ENCODE assay signal across 8 cellular contexts in genomic region chrX:131746491-131746968, GRCh38.
DNase-seq lines count a peak whose midpoint lies in the region; ATAC-seq and TF ChIP-seq lines count a peak whose summit lies in the region.

No MANE protein-coding gene starts in this region.

- H3K27ac Mint-ChIP-seq in T-helper 2 cell treated with Interferon-gamma antibody and Interleukin-4, amounts not matched to agents 5 μg/mL and 100 μg/mL, for 36 hours = no peak overlapping the region

- intact Hi-C loops in adrenal gland (cut with DNase I) = no loop called here

- H3K27ac ChIP-seq in adrenal gland = peak overlapping the region in 3 of 5 donors; percentile 76 to 87 (median 86)

- H3K4me3 ChIP-seq in AG09309 (ENCODE audit: control insufficient read depth, low read depth, low read length) (peak overlapping the region; percentile 60), adrenal gland (peak overlapping the region in 2 of 4 donors; percentile 21 to 66), neuron (ENCODE audit: low read length) (peak overlapping the region; percentile 47)

- TF ChIP-seq CTCF in AG09309 (IDR thresholded peaks at IDR 0.05; ENCODE audit: control insufficient read depth, insufficient read depth, low read depth, low read length, missing control alignments) (peak; percentile 58), adrenal gland (IDR thresholded peaks at IDR 0.05) (peak in 4 of 6 experiments; percentile 26 to 80 (median 46))

- no peak overlapping the region for H3K4me3 Mint-ChIP-seq in T-helper 2 cell treated with Interferon-gamma antibody and Interleukin-4, amounts not matched to agents 5 μg/mL and 100 μg/mL, for 36 hours

- DNase-seq in AG09309 (ENCODE audit: low read depth) = no peak
- peak; percentile 71 for DNase-seq in NCI-H1417 treated with DMSO at 0.1 percent for 48 hours (lab: John Stamatoyannopoulos, UW)
- DNase-seq in adrenal gland = peak in 5 of 7 donors; percentile 76 to 89 (median 86)
- DNase-seq in T-helper 2 cell treated with Interferon-gamma antibody and Interleukin-4, amounts not matched to agents 5 μg/mL and 100 μg/mL, for 36 hours (ENCODE audit: low spot score) = no peak

- H3K9me3 ChIP-seq in adrenal gland (replicated peaks in 1 of 3) = no peaks in the 10 kb centered on the region
- peaks cover 5% of the 10 kb centered on the region for H3K9me3 ChIP-seq in neuron (ENCODE audit: low read length)

- no peaks in the 10 kb centered on the region for H3K27me3 ChIP-seq in adrenal gland
- no peaks in the 10 kb centered on the region for H3K27me3 ChIP-seq in neuron (ENCODE audit: insufficient read depth, low read length)

- H3K27me3 Mint-ChIP-seq in T-helper 2 cell treated with Interferon-gamma antibody and Interleukin-4, amounts not matched to agents 5 μg/mL and 100 μg/mL, for 36 hours (ENCODE audit: low read depth) = no peaks in the 10 kb centered on the region

- peaks cover 30% of the 10 kb centered on the region for H3K36me3 Mint-ChIP-seq in T-helper 2 cell treated with Interferon-gamma antibody and Interleukin-4, amounts not matched to agents 5 μg/mL and 100 μg/mL, for 36 hours (ENCODE audit: low read depth)

- TF ChIP-seq POLR2A in adrenal gland (IDR thresholded peaks at IDR 0.05) = no peak

- H3K36me3 ChIP-seq in adrenal gland (replicated peaks in 1 of 2) = no peaks in the 10 kb centered on the region
- H3K36me3 ChIP-seq in neuron (ENCODE audit: insufficient read depth, low read length) = peaks cover 37% of the 10 kb centered on the region

- H2AFZ ChIP-seq in neuron (ENCODE audit: low read depth, low read length) = peak overlapping the region; percentile 80

- 45 to 92% (median 67%) methylated on average over 9 to 14 of the region's 14 CpGs for WGBS in adrenal gland, 4 donors

- ATAC-seq in GM19023 (IDR thresholded peaks at IDR 0.05; ENCODE audit: unreplicated experiment) (peak; percentile 39), GM21619 (IDR thresholded peaks at IDR 0.05; ENCODE audit: unreplicated experiment) (no peak), HG02678 (IDR thresholded peaks at IDR 0.05; ENCODE audit: unreplicated experiment) (no peak)

- no peaks in the 10 kb centered on the region for H3K4me1 Mint-ChIP-seq in T-helper 2 cell treated with Interferon-gamma antibody and Interleukin-4, amounts not matched to agents 5 μg/mL and 100 μg/mL, for 36 hours (ENCODE audit: low read depth)

- no peaks in the 10 kb centered on the region for H3K9me3 Mint-ChIP-seq in T-helper 2 cell treated with Interferon-gamma antibody and Interleukin-4, amounts not matched to agents 5 μg/mL and 100 μg/mL, for 36 hours

- no peaks in the 10 kb centered on the region for H3K4me1 ChIP-seq in adrenal gland (replicated peaks in 1 of 2)
- H3K4me1 ChIP-seq in neuron (ENCODE audit: insufficient read depth, low read length) = peaks cover 4% of the 10 kb centered on the region

Comparison
In these comparisons a context has a peak if more than half of its experiments do, and no peak if none do; other contexts are left out.
1. DNase-seq: peak in NCI-H1417 treated with DMSO at 0.1 percent for 48 hours (single experiment) and adrenal gland (5 of 7); none in AG09309 (single experiment) and T-helper 2 cell treated with Interferon-gamma antibody and Interleukin-4, amounts not matched to agents 5 μg/mL and 100 μg/mL, for 36 hours (single experiment).